In genomic region chr16:78563905-78564304, GRCh38 we compare ENCODE assay signal across 18 cellular contexts.
DNase-seq lines count a peak whose midpoint lies in the region; ATAC-seq and TF ChIP-seq lines count a peak whose summit lies in the region.
"Had no signal": no experiment of that assay in that cellular context is flagged by ENCODE, and none has a peak within 500 bp of the region (broad histone marks: within the 10 kb centered on the region; RNA-seq: fewer than 3 reads in every experiment).

No MANE protein-coding gene starts in this region.

- H2BK20ac ChIP-seq in IMR-90 (ENCODE audit: low read depth, low read length) = no peak overlapping the region

- ATAC-seq in IMR-90 (ENCODE audit: low read depth) = no peak
- ATAC-seq in esophagus mucosa = peak; percentile 97

- no peaks in the 10 kb centered on the region for H3K9me1 ChIP-seq in IMR-90 (ENCODE audit: insufficient read depth, low read length)

- intact Hi-C loops in IMR-90 (cut with micrococcal nuclease) = no loop called here

- CTCF ChIA-PET in IMR-90 (lab: Yijun Ruan, JAX) = no interaction called here

- no peak for TF ChIP-seq RAD21 in IMR-90 (IDR thresholded peaks at IDR 0.05; ENCODE audit: low read length)

- TF ChIP-seq POLR2A in IMR-90 (IDR thresholded peaks at IDR 0.05; ENCODE audit: low read depth, low read length) = no peak

- H4K91ac ChIP-seq in IMR-90 (ENCODE audit: insufficient read depth, low read depth, low read length) = no peak overlapping the region

- BruUV-seq in IMR-90 (replicated peaks; lab: Mats Ljungman, UMichigan) = no TSS peak

- H3K4me1 ChIP-seq in BLaER1 treated with 17β-estradiol and CSF1 and Interleukin-3, amounts not matched to agents 10 nM and 100 nM = peaks cover 0 to 8% (median 6%) of the 10 kb centered on the region in 10 experiments; a peak in 8 of 20 replicates
- H3K4me1 ChIP-seq in IMR-90 (ENCODE audit: control insufficient read depth, insufficient read depth, low read length) = no peaks in the 10 kb centered on the region
- H3K4me1 ChIP-seq: tibial artery had no signal

- H2BK120ac ChIP-seq in IMR-90 (ENCODE audit: low read depth, low read length) = no peak overlapping the region

- H3K27ac ChIP-seq in BLaER1 treated with 17β-estradiol and CSF1 and Interleukin-3, amounts not matched to agents 10 nM and 100 nM = no peak overlapping the region; a peak in 1 of 22 replicates
- H3K27ac ChIP-seq in IMR-90 (ENCODE audit: insufficient read depth, low read length) = no peak overlapping the region
- no peak overlapping the region for H3K27ac ChIP-seq in brain microvascular endothelial cell
- H3K27ac ChIP-seq: cardiac muscle cell, tibial artery had no signal

- no peak overlapping the region for H2AK5ac ChIP-seq in IMR-90 (ENCODE audit: low read depth, low read length)

- H3K9ac ChIP-seq in BLaER1 treated with 17β-estradiol and CSF1 and Interleukin-3, amounts not matched to agents 10 nM and 100 nM = no peak overlapping the region
- H3K9ac ChIP-seq in IMR-90 (ENCODE audit: low read depth, low read length) = no peak overlapping the region

- DNase-seq in IMR-90 (no peak), NCI-H510A (lab: John Stamatoyannopoulos, UW) (peak; percentile 85), EL (no peak), brain microvascular endothelial cell (no peak)
- DNase-seq in activated T-cell treated with anti-CD3 and anti-CD28 coated beads, Interleukin-2, amount 50 U/mL, for 1 hour = no peak
- no peak for DNase-seq in activated CD4-positive, alpha-beta T cell treated with anti-CD3 and anti-CD28 coated beads for 1 hour
- DNase-seq: activated CD4-positive, CD25-positive, alpha-beta regulatory T cell; activated naive CD4-positive, alpha-beta T cell treated with anti-CD3 and anti-CD28 coated beads, Interleukin-2, amount 50 U/mL, for 16 hours; glutamatergic neuron; islet precursor cell; MG63; posterior cingulate gyrus; stimulated activated CD4-positive, alpha-beta T cell treated with anti-CD3 and anti-CD28 coated beads, Interleukin-1b, Interleukin-23, amount 100 ng/mL, for 48 hours; stimulated activated CD8-positive, alpha-beta memory T cell treated with anti-CD3 and anti-CD28 coated beads, Interleukin-4, amount 100 ng/mL, for 48 hours; tibial artery had no signal

- in situ Hi-C loops in IMR-90 (cut with MboI; ENCODE audit: low sequenced_read_pairs) (no loop called here), brain microvascular endothelial cell (cut with HindIII; ENCODE audit: low pct_ligation_motif_present, low sequenced_read_pairs) (no loop called here)

- H3K4ac ChIP-seq in IMR-90 (ENCODE audit: low read depth, low read length) = no peak overlapping the region

- TF ChIP-seq CTCF in IMR-90 (conservative IDR thresholded peaks at IDR 0.05; ENCODE audit: low read depth, low read length) (no peak), brain microvascular endothelial cell (IDR thresholded peaks at IDR 0.05; ENCODE audit: low read depth, low read length, missing control alignments) (no peak)

- H3K4me3 ChIP-seq in BLaER1 treated with 17β-estradiol and CSF1 and Interleukin-3, amounts not matched to agents 10 nM and 100 nM = no peak overlapping the region
- no peak overlapping the region for H3K4me3 ChIP-seq in IMR-90 (ENCODE audit: insufficient read depth, low read depth, low read length)
- H3K4me3 ChIP-seq in brain microvascular endothelial cell (ENCODE audit: low read depth, low read length) = no peak overlapping the region
- H3K4me3 ChIP-seq: cardiac muscle cell, MG63, tibial artery had no signal

- H3K56ac ChIP-seq in IMR-90 (ENCODE audit: extremely low read depth, insufficient read depth, low read length) = no peak overlapping the region

- dilution Hi-C loops in IMR-90 (cut with HindIII; ENCODE audit: low sequenced_read_pairs, unreplicated experiment) = no loop called here

- H2AFZ ChIP-seq in IMR-90 (replicated peaks; ENCODE audit: low read length, poor library complexity) = no peak overlapping the region

- no peak overlapping the region for H3K18ac ChIP-seq in IMR-90 (ENCODE audit: low read depth, low read length)

- no peak overlapping the region for H3K14ac ChIP-seq in IMR-90 (replicated peaks; ENCODE audit: low read depth, low read length)

- peaks cover 0 to 9% (median 6%) of the 10 kb centered on the region in 11 experiments; a peak in 9 of 22 replicates for H3K9me3 ChIP-seq in BLaER1 treated with 17β-estradiol and CSF1 and Interleukin-3, amounts not matched to agents 10 nM and 100 nM (replicated peaks in 1 of 11)
- peaks cover 30% of the 10 kb centered on the region for H3K9me3 ChIP-seq in IMR-90 (ENCODE audit: control insufficient read depth, insufficient read depth, low read length)
- H3K9me3 ChIP-seq: MG63, tibial artery had no signal

- no peaks in the 10 kb centered on the region for H3K79me1 ChIP-seq in IMR-90 (ENCODE audit: low read depth in 1 of 2, low read length in 2 of 2)

- WGBS in IMR-90 (ENCODE audit: extremely low coverage in 2 of 2, insufficient read length in 1 of 2), 2 experiments = 72% methylated on average over 2 of the region's 7 CpGs; no CpG with 5 or more reads in 1 of the 2 experiments

- H2AK9ac ChIP-seq in IMR-90 (replicated peaks; ENCODE audit: low read depth, low read length, poor library complexity) = no peak overlapping the region

- H3K27me3 ChIP-seq in BLaER1 treated with 17β-estradiol and CSF1 and Interleukin-3, amounts not matched to agents 10 nM and 100 nM = no peaks in the 10 kb centered on the region
- H3K27me3 ChIP-seq in IMR-90 (ENCODE audit: control insufficient read depth, insufficient read depth, low read length) (no peaks in the 10 kb centered on the region), brain microvascular endothelial cell (replicated peaks) (no peaks in the 10 kb centered on the region)
- H3K27me3 ChIP-seq: cardiac muscle cell, MG63, tibial artery had no signal

- POLR2A ChIA-PET in IMR-90 (lab: Charles Lee; ENCODE audit: unreplicated experiment) = no interaction called here

- H3K4me2 ChIP-seq in BLaER1 treated with 17β-estradiol and CSF1 and Interleukin-3, amounts not matched to agents 10 nM and 100 nM = peak overlapping the region in 6 of 11 experiments; percentile 7 to 51 (median 16); a peak in 10 of 22 replicates
- H3K4me2 ChIP-seq in IMR-90 (ENCODE audit: low read depth, low read length) = no peak overlapping the region

- no peak overlapping the region for H2BK15ac ChIP-seq in IMR-90 (ENCODE audit: low read depth, low read length)

- no peak overlapping the region for H3K23ac ChIP-seq in IMR-90 (ENCODE audit: low read depth, low read length)

- no peak overlapping the region for H4K5ac ChIP-seq in IMR-90 (ENCODE audit: low read depth, low read length)

- no peaks in the 10 kb centered on the region for H3K36me3 ChIP-seq in BLaER1 treated with 17β-estradiol and CSF1 and Interleukin-3, amounts not matched to agents 10 nM and 100 nM
- no peaks in the 10 kb centered on the region for H3K36me3 ChIP-seq in IMR-90 (ENCODE audit: control insufficient read depth, insufficient read depth, low read length)
- no peaks in the 10 kb centered on the region for H3K36me3 ChIP-seq in brain microvascular endothelial cell (replicated peaks)
- H3K36me3 ChIP-seq: cardiac muscle cell, MG63, tibial artery had no signal

- H2BK5ac ChIP-seq in IMR-90 (ENCODE audit: low read depth, low read length, poor library complexity, severe bottlenecking) = no peak overlapping the region

- no peak overlapping the region for H4K8ac ChIP-seq in IMR-90 (ENCODE audit: low read depth in 2 of 2, low read length in 2 of 2)

- no peaks in the 10 kb centered on the region for H4K20me1 ChIP-seq in BLaER1 treated with 17β-estradiol and CSF1 and Interleukin-3, amounts not matched to agents 10 nM and 100 nM
- no peaks in the 10 kb centered on the region for H4K20me1 ChIP-seq in IMR-90 (ENCODE audit: insufficient read depth, low read length)

TF ChIP-seq in IMR-90, 13 proteins besides CTCF, POLR2A, EP300 and RAD21:
- TF ChIP-seq CHD1 (IDR thresholded peaks at IDR 0.05; ENCODE audit: low read depth, low read length) = no peak
- TF ChIP-seq RFX5 (IDR thresholded peaks at IDR 0.05; ENCODE audit: low read depth, low read length) = no peak
- TF ChIP-seq CEBPB (IDR thresholded peaks at IDR 0.05; ENCODE audit: low read depth, low read length) = no peak
- no peak for TF ChIP-seq ELK1 (IDR thresholded peaks at IDR 0.05; ENCODE audit: borderline replicate concordance, low read depth, low read length)
- no peak for TF ChIP-seq MAZ (IDR thresholded peaks at IDR 0.05; ENCODE audit: borderline replicate concordance, low read depth, low read length)
- no peak for TF ChIP-seq BHLHE40 (IDR thresholded peaks at IDR 0.05; ENCODE audit: low read depth, low read length)
- no peak for TF ChIP-seq SMC3 (IDR thresholded peaks at IDR 0.05; ENCODE audit: low read depth, low read length)
- no peak for TF ChIP-seq FOS (IDR thresholded peaks at IDR 0.05; ENCODE audit: low read depth, low read length)
- peak; percentile 91 for TF ChIP-seq MAFK (IDR thresholded peaks at IDR 0.05; ENCODE audit: low read depth, low read length)
- no peak for TF ChIP-seq USF2 (IDR thresholded peaks at IDR 0.05; ENCODE audit: low read depth, low read length)
- TF ChIP-seq RCOR1 (IDR thresholded peaks at IDR 0.05; ENCODE audit: insufficient replicate concordance, low read length) = no peak
- peak; percentile 54; the same call in 1 of the 2 replicates for TF ChIP-seq NFE2L2 (IDR thresholded peaks at IDR 0.05; ENCODE audit: low read depth, low read length)
- TF ChIP-seq MXI1 (IDR thresholded peaks at IDR 0.05; ENCODE audit: borderline replicate concordance, low read depth, low read length) = no peak
